In genomic region chr4:78629991-78630541, GRCh38 we compare ENCODE assay signal across 1 cellular context.
TF ChIP-seq lines count a peak whose summit lies in the region.

No MANE protein-coding gene starts in this region.

TF ChIP-seq in GM12878, 131 proteins besides CTCF, POLR2A, EP300 and RAD21 (continued from another document):
- TF ChIP-seq RAD51 (IDR thresholded peaks at IDR 0.05), result peak; percentile 93
- no peak for TF ChIP-seq PAX5 (IDR thresholded peaks at IDR 0.05; ENCODE audit: borderline replicate concordance, low read depth, low read length)
- no peak for TF ChIP-seq MLLT1 (IDR thresholded peaks at IDR 0.05)
- TF ChIP-seq PAX8 (IDR thresholded peaks at IDR 0.05), result no peak
- TF ChIP-seq RELB (IDR thresholded peaks at IDR 0.05; ENCODE audit: low read depth), result no peak
- TF ChIP-seq RBBP5 (conservative IDR thresholded peaks at IDR 0.05), result no peak
- TF ChIP-seq SMAD5 (IDR thresholded peaks at IDR 0.05; ENCODE audit: low read depth), result no peak
- TF ChIP-seq ZNF687 (IDR thresholded peaks at IDR 0.05), result no peak
- TF ChIP-seq, protein P1, sequence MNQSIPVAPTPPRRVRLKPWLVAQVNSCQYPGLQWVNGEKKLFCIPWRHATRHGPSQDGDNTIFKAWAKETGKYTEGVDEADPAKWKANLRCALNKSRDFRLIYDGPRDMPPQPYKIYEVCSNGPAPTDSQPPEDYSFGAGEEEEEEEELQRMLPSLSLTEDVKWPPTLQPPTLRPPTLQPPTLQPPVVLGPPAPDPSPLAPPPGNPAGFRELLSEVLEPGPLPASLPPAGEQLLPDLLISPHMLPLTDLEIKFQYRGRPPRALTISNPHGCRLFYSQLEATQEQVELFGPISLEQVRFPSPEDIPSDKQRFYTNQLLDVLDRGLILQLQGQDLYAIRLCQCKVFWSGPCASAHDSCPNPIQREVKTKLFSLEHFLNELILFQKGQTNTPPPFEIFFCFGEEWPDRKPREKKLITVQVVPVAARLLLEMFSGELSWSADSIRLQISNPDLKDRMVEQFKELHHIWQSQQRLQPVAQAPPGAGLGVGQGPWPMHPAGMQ (IDR thresholded peaks at IDR 0.05; ENCODE audit: borderline replicate concordance), result no peak
- TF ChIP-seq BHLHE40 (IDR thresholded peaks at IDR 0.05; ENCODE audit: borderline replicate concordance in 1 of 2, low read depth in 2 of 2, low read length in 1 of 2), result peak; percentile 51 to 65
- TF ChIP-seq BRCA1 (IDR thresholded peaks at IDR 0.05; ENCODE audit: low read depth, low read length), result no peak
- TF ChIP-seq MTA2 (IDR thresholded peaks at IDR 0.05; ENCODE audit: low read depth), result no peak
- no peak for TF ChIP-seq JUNB (IDR thresholded peaks at IDR 0.05)
- no peak for TF ChIP-seq ATF2 (IDR thresholded peaks at IDR 0.05; ENCODE audit: low read length)
- no peak for TF ChIP-seq NFXL1 (IDR thresholded peaks at IDR 0.05; ENCODE audit: borderline replicate concordance)
- no peak for TF ChIP-seq ZNF207 (IDR thresholded peaks at IDR 0.05; ENCODE audit: borderline replicate concordance)
- 0 out of 2 replicates have a peak, but pooled peaks have one; percentile 7 for TF ChIP-seq IKZF1 (conservative IDR thresholded peaks at IDR 0.05)
- TF ChIP-seq NBN (IDR thresholded peaks at IDR 0.05), result 0 out of 2 replicates have a peak, but pooled peaks have one; percentile 38
- TF ChIP-seq SMAD1 (IDR thresholded peaks at IDR 0.05; ENCODE audit: low read depth, partially characterized antibody), result no peak
